8 cellular contexts compared by ENCODE assay signal in the genomic region with DNA sequence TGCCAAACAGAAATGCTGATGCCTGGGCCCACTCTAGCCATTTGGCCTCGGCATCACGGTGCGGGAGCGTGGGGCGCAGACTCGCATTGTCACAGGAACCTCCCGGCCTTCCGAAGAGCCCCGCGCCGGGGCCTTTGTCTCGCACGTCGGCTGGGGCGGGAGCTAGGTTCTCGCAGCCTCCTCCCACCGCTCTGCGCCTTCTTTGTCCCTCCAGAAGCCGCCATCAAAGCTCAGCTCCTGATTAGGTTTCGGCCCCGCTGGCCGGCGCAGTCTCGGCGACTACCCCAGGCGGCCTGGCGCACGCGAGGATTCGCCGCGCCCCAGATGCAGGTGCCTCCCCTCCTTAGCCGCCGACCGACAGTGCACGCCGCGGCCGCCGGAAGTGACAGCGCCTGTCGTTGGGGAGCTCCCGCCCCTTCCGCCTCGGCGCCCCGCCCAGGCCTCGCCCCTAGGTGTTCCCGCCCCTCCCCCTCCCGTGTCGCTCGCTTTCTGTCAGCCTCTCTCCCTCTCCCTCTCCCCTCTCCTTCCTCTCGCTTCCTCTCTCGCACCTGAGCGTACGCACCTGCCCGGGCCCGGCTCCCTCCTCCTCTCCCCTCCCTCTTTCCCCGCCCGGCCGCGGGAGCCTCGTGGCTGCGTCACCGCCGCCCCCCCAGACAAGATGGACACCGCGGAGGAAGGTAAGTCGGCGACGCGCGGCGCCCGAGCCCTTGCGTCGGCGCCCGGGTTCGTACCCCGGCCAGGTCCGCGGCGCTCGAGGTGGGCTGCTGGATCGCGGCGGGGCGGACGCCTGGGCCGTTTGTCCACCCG. TPM values are rescaled to one million over a fixed set of nuclear protein-coding genes. Genes with fewer than 3 reads are reported as not detected.
A peak's percentile ranks its signal among the peaks of the same experiment; 100 is the strongest.
DNase-seq lines count a peak whose midpoint lies in the region; ATAC-seq and TF ChIP-seq lines count a peak whose summit lies in the region.

A gene with protein sequence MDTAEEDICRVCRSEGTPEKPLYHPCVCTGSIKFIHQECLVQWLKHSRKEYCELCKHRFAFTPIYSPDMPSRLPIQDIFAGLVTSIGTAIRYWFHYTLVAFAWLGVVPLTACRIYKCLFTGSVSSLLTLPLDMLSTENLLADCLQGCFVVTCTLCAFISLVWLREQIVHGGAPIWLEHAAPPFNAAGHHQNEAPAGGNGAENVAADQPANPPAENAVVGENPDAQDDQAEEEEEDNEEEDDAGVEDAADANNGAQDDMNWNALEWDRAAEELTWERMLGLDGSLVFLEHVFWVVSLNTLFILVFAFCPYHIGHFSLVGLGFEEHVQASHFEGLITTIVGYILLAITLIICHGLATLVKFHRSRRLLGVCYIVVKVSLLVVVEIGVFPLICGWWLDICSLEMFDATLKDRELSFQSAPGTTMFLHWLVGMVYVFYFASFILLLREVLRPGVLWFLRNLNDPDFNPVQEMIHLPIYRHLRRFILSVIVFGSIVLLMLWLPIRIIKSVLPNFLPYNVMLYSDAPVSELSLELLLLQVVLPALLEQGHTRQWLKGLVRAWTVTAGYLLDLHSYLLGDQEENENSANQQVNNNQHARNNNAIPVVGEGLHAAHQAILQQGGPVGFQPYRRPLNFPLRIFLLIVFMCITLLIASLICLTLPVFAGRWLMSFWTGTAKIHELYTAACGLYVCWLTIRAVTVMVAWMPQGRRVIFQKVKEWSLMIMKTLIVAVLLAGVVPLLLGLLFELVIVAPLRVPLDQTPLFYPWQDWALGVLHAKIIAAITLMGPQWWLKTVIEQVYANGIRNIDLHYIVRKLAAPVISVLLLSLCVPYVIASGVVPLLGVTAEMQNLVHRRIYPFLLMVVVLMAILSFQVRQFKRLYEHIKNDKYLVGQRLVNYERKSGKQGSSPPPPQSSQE (plus strand): TSS at position 455 of the 807 bp plus-strand sequence. CDS start 204 bp downstream, at position 659.

- ATAC-seq in HG02884 (IDR thresholded peaks at IDR 0.05; ENCODE audit: unreplicated experiment) (peak; percentile 76), upper lobe of right lung (peak; percentile 97)

- H3K4me1 Mint-ChIP-seq in T-helper 1 cell treated with Interleukin-12 subunit alpha and Interleukin-12 subunit beta and Interleukin-4 antibody, amounts not matched to agents 30 μg/mL and 1 μg/mL, for 36 hours (ENCODE audit: low read depth), result peaks cover 30% of the 10 kb centered on the region
- H3K4me1 Mint-ChIP-seq in progenitor cell of endocrine pancreas (ENCODE audit: low read depth), result peaks cover 24% of the 10 kb centered on the region

- H3K4me3 ChIP-seq in left ventricle myocardium inferior (peak within 1 kb of the TSS; percentile 85), upper lobe of right lung (peak within 1 kb of the TSS; percentile 79)

- intact Hi-C loops in left ventricle myocardium inferior (cut with micrococcal nuclease), result loop anchor here (10.0 kb wide), 1 partner anchor 411 kb away; the partner anchor contains the start of gene DAP
- intact Hi-C loops in upper lobe of right lung (cut with DNase I), result no loop called here

- H3K9me3 ChIP-seq in left ventricle myocardium inferior (replicated peaks) (no peaks in the 10 kb centered on the region), upper lobe of right lung (no peaks in the 10 kb centered on the region)

- H3K27me3 Mint-ChIP-seq in T-helper 1 cell treated with Interleukin-12 subunit alpha and Interleukin-12 subunit beta and Interleukin-4 antibody, amounts not matched to agents 30 μg/mL and 1 μg/mL, for 36 hours (ENCODE audit: low read depth), result no peaks in the 10 kb centered on the region
- H3K27me3 Mint-ChIP-seq in progenitor cell of endocrine pancreas, result no peaks in the 10 kb centered on the region

- H3K9me3 Mint-ChIP-seq in T-helper 1 cell treated with Interleukin-12 subunit alpha and Interleukin-12 subunit beta and Interleukin-4 antibody, amounts not matched to agents 30 μg/mL and 1 μg/mL, for 36 hours, result no peaks in the 10 kb centered on the region
- no peaks in the 10 kb centered on the region for H3K9me3 Mint-ChIP-seq in progenitor cell of endocrine pancreas (ENCODE audit: low read depth)

- no peaks in the 10 kb centered on the region for H3K36me3 Mint-ChIP-seq in T-helper 1 cell treated with Interleukin-12 subunit alpha and Interleukin-12 subunit beta and Interleukin-4 antibody, amounts not matched to agents 30 μg/mL and 1 μg/mL, for 36 hours (ENCODE audit: low read depth)
- H3K36me3 Mint-ChIP-seq in progenitor cell of endocrine pancreas (ENCODE audit: insufficient read depth), result peaks cover 2% of the 10 kb centered on the region

- peak within 1 kb of the TSS; percentile 98 for H3K4me3 Mint-ChIP-seq in T-helper 1 cell treated with Interleukin-12 subunit alpha and Interleukin-12 subunit beta and Interleukin-4 antibody, amounts not matched to agents 30 μg/mL and 1 μg/mL, for 36 hours
- H3K4me3 Mint-ChIP-seq in progenitor cell of endocrine pancreas (ENCODE audit: low read depth), result peak within 1 kb of the TSS; percentile 97

- H3K4me1 ChIP-seq in left ventricle myocardium inferior, result peaks cover 73% of the 10 kb centered on the region
- peaks cover 31% of the 10 kb centered on the region for H3K4me1 ChIP-seq in upper lobe of right lung

- H3K27ac ChIP-seq in left ventricle myocardium inferior (replicated peaks), result peak within 1 kb of the TSS; percentile 98
- H3K27ac ChIP-seq in upper lobe of right lung, result peak within 1 kb of the TSS; percentile 98

- peak; percentile 91 for DNase-seq in GM13977 (ENCODE audit: low spot score)
- peak; percentile 86 for DNase-seq in NCI-H1694 (lab: John Stamatoyannopoulos, UW)
- DNase-seq in amniotic stem cell (lab: John Stamatoyannopoulos, UW), result peak; percentile 83
- peak; percentile 96 for DNase-seq in left ventricle myocardium inferior
- peak; percentile 95 for DNase-seq in progenitor cell of endocrine pancreas (ENCODE audit: low spot score, unreplicated experiment)
- peak; percentile 98 for DNase-seq in upper lobe of right lung

- TF ChIP-seq CTCF in GM13977 (IDR thresholded peaks at IDR 0.05; ENCODE audit: extremely low read depth, insufficient read depth, missing control alignments), result no peak
- no peak for TF ChIP-seq CTCF in left ventricle myocardium inferior (IDR thresholded peaks at IDR 0.05; ENCODE audit: borderline replicate concordance)
- no peak for TF ChIP-seq CTCF in progenitor cell of endocrine pancreas (IDR thresholded peaks at IDR 0.05; ENCODE audit: unreplicated experiment)
- TF ChIP-seq CTCF in upper lobe of right lung (IDR thresholded peaks at IDR 0.05), result no peak

- H3K36me3 ChIP-seq in left ventricle myocardium inferior (no peaks in the 10 kb centered on the region), upper lobe of right lung (no peaks in the 10 kb centered on the region)

- in situ Hi-C loops in GM13977 (cut with MboI; ENCODE audit: low pct_unique_long_range_greater_than_20kb, low sequenced_read_pairs, unreplicated experiment), result no loop called here

- no peaks in the 10 kb centered on the region for H3K27me3 ChIP-seq in left ventricle myocardium inferior (ENCODE audit: low read depth)
- no peaks in the 10 kb centered on the region for H3K27me3 ChIP-seq in upper lobe of right lung

- peak within 1 kb of the TSS; percentile 99 for H3K27ac Mint-ChIP-seq in T-helper 1 cell treated with Interleukin-12 subunit alpha and Interleukin-12 subunit beta and Interleukin-4 antibody, amounts not matched to agents 30 μg/mL and 1 μg/mL, for 36 hours
- peak within 1 kb of the TSS; percentile 100 for H3K27ac Mint-ChIP-seq in progenitor cell of endocrine pancreas

RNA-seq across cellular contexts. Expression of the gene that starts here (rescaled TPM):
- total RNA-seq in left ventricle myocardium inferior (162 TPM), progenitor cell of endocrine pancreas (230 and 239 TPM in 2 replicates), upper lobe of right lung (150 TPM)

Comparison
In these comparisons a context has a peak if more than half of its experiments do, and no peak if none do; other contexts are left out.
1. Peak in every context shown above with its lines: DNase-seq, ATAC-seq, H3K4me3 ChIP-seq and H3K27ac ChIP-seq.